1 cellular context compared by ENCODE assay signal in the genomic region with DNA sequence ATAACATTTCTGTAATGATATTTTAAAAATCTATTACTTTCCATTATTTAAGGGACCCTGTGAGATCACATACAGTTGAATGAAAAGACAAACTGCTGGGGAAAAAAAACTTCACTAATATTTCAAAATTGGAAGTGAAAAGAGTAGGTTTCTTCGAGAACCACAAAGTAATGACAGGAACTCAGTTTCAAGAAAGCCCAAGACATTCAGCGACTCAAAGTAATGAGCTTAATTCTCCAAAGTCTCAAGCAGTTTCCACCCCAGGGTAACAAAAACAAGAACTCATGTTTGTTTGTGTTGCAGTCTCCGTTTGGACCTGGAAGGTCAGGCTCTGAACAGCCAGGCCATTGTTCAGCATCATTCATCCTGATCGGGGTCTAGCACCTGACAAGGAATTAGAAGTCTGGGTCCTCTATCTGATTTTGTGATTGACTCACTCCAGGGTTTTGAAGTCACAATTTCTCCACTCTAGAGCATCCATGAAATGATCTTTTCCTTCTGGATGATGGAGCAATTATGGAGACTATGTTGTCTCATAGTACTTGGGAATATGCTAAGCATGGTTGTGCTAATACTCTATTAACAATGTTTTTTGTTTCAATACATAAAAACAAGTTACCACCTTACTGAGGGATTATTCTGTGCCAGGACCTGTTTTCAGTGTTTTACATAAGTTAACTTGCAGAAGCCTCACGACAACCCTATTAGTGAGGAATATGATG.
TF ChIP-seq lines count a peak whose summit lies in the region.

No MANE protein-coding gene starts in this region.

TF ChIP-seq in endothelial cell of umbilical vein, 7 proteins besides CTCF, POLR2A, EP300 and RAD21:
- TF ChIP-seq JUN (IDR thresholded peaks at IDR 0.05; ENCODE audit: borderline replicate concordance, insufficient read depth, insufficient read length, low read depth) (no peak), MYC (IDR thresholded peaks at IDR 0.05; ENCODE audit: low read depth, low read length) (no peak), FOS (IDR thresholded peaks at IDR 0.05; ENCODE audit: borderline replicate concordance, insufficient read depth, low read length) (no peak), POLR2AphosphoS5 (IDR thresholded peaks at IDR 0.05; ENCODE audit: insufficient read depth, low read depth, low read length) (no peak), GATA2 (IDR thresholded peaks at IDR 0.05; ENCODE audit: insufficient read depth, insufficient read length, low read depth, low read length) (no peak), EZH2 (IDR thresholded peaks at IDR 0.05; ENCODE audit: borderline replicate concordance, low read depth, low read length, severe bottlenecking) (no peak)
- TF ChIP-seq, protein P1, sequence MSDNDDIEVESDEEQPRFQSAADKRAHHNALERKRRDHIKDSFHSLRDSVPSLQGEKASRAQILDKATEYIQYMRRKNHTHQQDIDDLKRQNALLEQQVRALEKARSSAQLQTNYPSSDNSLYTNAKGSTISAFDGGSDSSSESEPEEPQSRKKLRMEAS (IDR thresholded peaks at IDR 0.05; ENCODE audit: insufficient read depth, insufficient read length): no peak
